1 cellular context compared by ENCODE assay signal in genomic region chr12:117098361-117099217, GRCh38.
A peak's percentile ranks its signal among the peaks of the same experiment; 100 is the strongest.
TF ChIP-seq lines count a peak whose summit lies in the region.

No MANE protein-coding gene starts in this region.

TF ChIP-seq in K562, 482 proteins besides CTCF, POLR2A, EP300 and RAD21 (continued from another document and continues in another):
- TF ChIP-seq HBP1 (CRISPR knock-in tag; IDR thresholded peaks at IDR 0.05) (no peak), RERE (CRISPR knock-in tag; IDR thresholded peaks at IDR 0.05; ENCODE audit: borderline replicate concordance) (no peak), ZNF121 (CRISPR knock-in tag; conservative IDR thresholded peaks at IDR 0.05) (peak; percentile 18; the same call in 1 of the 2 replicates), TFAP4 (CRISPR knock-in tag; IDR thresholded peaks at IDR 0.05; ENCODE audit: borderline replicate concordance) (peak; percentile 54; the same call in 1 of the 2 replicates), NR4A1 (CRISPR knock-in tag; IDR thresholded peaks at IDR 0.05) (no peak), NR4A1 (tag; IDR thresholded peaks at IDR 0.05) (no peak), ZNF232 (CRISPR knock-in tag; IDR thresholded peaks at IDR 0.05) (peak; percentile 67; the same call in 1 of the 2 replicates), RCOR1 (IDR thresholded peaks at IDR 0.05; ENCODE audit: borderline replicate concordance in 1 of 2, low read depth in 2 of 2, low read length in 2 of 2) (peak in 1 of 2 experiments; percentile 37; a peak in 2 of 4 replicates), PHF8 (IDR thresholded peaks at IDR 0.05; ENCODE audit: borderline replicate concordance, low read length) (0 out of 2 replicates have a peak, but pooled peaks have one; percentile 16), KAT8 (IDR thresholded peaks at IDR 0.05; ENCODE audit: low read depth) (no peak), BCOR (IDR thresholded peaks at IDR 0.05) (peak; percentile 84), FIP1L1 (IDR thresholded peaks at IDR 0.05; ENCODE audit: low read depth, low read length, poor library complexity, severe bottlenecking) (peak; percentile 78), KDM1A (IDR thresholded peaks at IDR 0.05) (peak; percentile 36 to 62; a peak in 3 of 4 replicates), RBM14 (IDR thresholded peaks at IDR 0.05; ENCODE audit: borderline replicate concordance, insufficient read depth, low read depth, low read length) (no peak), PCBP2 (IDR thresholded peaks at IDR 0.05; ENCODE audit: low read depth, low read length, poor library complexity, severe bottlenecking) (no peak), HNRNPL (IDR thresholded peaks at IDR 0.05; ENCODE audit: low read depth, low read length) (peak; percentile 2; the same call in 1 of the 2 replicates), FOSL1 (tag; conservative IDR thresholded peaks at IDR 0.05) (0 out of 2 replicates have a peak, but pooled peaks have one; percentile 25), TRIM28 (IDR thresholded peaks at IDR 0.05) (no peak), CBX1 (IDR thresholded peaks at IDR 0.05; ENCODE audit: low read depth) (0 out of 2 replicates have a peak, but pooled peaks have one; percentile 80), TEAD1 (CRISPR knock-in tag; IDR thresholded peaks at IDR 0.05) (peak in 1 of 2 experiments; percentile 58; a peak in 1 of 4 replicates), HSF4 (CRISPR knock-in tag; IDR thresholded peaks at IDR 0.05; ENCODE audit: borderline replicate concordance) (no peak), RBM25 (IDR thresholded peaks at IDR 0.05; ENCODE audit: low read depth, low read length, severe bottlenecking) (peak; percentile 100), POLR2AphosphoS5 (IDR thresholded peaks at IDR 0.05; ENCODE audit: control insufficient read depth, insufficient read depth, low read depth, low read length) (no peak), ELK1 (CRISPR knock-in tag; IDR thresholded peaks at IDR 0.05) (no peak), ZFP36 (IDR thresholded peaks at IDR 0.05; ENCODE audit: low read depth, low read length, partially characterized antibody) (peak; percentile 51), ZNF239 (CRISPR knock-in tag; IDR thresholded peaks at IDR 0.05) (no peak), ZNF830 (CRISPR knock-in tag; IDR thresholded peaks at IDR 0.05) (peak; percentile 66; the same call in 1 of the 2 replicates), ESRRA (IDR thresholded peaks at IDR 0.05; ENCODE audit: borderline replicate concordance, low read depth) (peak; percentile 71), CREB1 (IDR thresholded peaks at IDR 0.05) (no peak), CREB1 (CRISPR knock-in tag; IDR thresholded peaks at IDR 0.05) (no peak), ZNF740 (CRISPR knock-in tag; IDR thresholded peaks at IDR 0.05) (no peak), ZNF740 (tag; IDR thresholded peaks at IDR 0.05) (no peak), CCNT2 (IDR thresholded peaks at IDR 0.05; ENCODE audit: borderline replicate concordance, extremely low read depth, insufficient read length, low read depth, low read length) (peak; percentile 3), ZBTB5 (IDR thresholded peaks at IDR 0.05) (peak; percentile 97), ZNF263 (CRISPR knock-in tag; IDR thresholded peaks at IDR 0.05; ENCODE audit: borderline replicate concordance) (no peak), RBFOX2 (IDR thresholded peaks at IDR 0.05; ENCODE audit: low read depth, low read length) (peak; percentile 68), FOXP1 (CRISPR knock-in tag; IDR thresholded peaks at IDR 0.05) (peak; percentile 61; the same call in 1 of the 2 replicates), RBBP5 (IDR thresholded peaks at IDR 0.05; ENCODE audit: borderline replicate concordance, insufficient read depth, low read length, poor library complexity, severe bottlenecking) (peak; percentile 57), CBX3 (IDR thresholded peaks at IDR 0.05; ENCODE audit: borderline replicate concordance in 1 of 2, low read length in 2 of 2) (peak in 1 of 2 experiments; percentile 11; a peak in 1 of 3 replicates), ZFX (CRISPR knock-in tag; IDR thresholded peaks at IDR 0.05) (peak; percentile 47; the same call in 1 of the 2 replicates), STAG1 (CRISPR knock-in tag; IDR thresholded peaks at IDR 0.05; ENCODE audit: borderline replicate concordance) (peak; percentile 34; the same call in 1 of the 2 replicates), ZNF589 (CRISPR knock-in tag; IDR thresholded peaks at IDR 0.05; ENCODE audit: low read depth) (no peak)
- TF ChIP-seq, protein P1, sequence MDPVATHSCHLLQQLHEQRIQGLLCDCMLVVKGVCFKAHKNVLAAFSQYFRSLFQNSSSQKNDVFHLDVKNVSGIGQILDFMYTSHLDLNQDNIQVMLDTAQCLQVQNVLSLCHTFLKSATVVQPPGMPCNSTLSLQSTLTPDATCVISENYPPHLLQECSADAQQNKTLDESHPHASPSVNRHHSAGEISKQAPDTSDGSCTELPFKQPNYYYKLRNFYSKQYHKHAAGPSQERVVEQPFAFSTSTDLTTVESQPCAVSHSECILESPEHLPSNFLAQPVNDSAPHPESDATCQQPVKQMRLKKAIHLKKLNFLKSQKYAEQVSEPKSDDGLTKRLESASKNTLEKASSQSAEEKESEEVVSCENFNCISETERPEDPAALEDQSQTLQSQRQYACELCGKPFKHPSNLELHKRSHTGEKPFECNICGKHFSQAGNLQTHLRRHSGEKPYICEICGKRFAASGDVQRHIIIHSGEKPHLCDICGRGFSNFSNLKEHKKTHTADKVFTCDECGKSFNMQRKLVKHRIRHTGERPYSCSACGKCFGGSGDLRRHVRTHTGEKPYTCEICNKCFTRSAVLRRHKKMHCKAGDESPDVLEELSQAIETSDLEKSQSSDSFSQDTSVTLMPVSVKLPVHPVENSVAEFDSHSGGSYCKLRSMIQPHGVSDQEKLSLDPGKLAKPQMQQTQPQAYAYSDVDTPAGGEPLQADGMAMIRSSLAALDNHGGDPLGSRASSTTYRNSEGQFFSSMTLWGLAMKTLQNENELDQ (CRISPR knock-in tag; IDR thresholded peaks at IDR 0.05; ENCODE audit: borderline replicate concordance) = 0 out of 2 replicates have a peak, but pooled peaks have one; percentile 65
- TF ChIP-seq, protein P2, sequence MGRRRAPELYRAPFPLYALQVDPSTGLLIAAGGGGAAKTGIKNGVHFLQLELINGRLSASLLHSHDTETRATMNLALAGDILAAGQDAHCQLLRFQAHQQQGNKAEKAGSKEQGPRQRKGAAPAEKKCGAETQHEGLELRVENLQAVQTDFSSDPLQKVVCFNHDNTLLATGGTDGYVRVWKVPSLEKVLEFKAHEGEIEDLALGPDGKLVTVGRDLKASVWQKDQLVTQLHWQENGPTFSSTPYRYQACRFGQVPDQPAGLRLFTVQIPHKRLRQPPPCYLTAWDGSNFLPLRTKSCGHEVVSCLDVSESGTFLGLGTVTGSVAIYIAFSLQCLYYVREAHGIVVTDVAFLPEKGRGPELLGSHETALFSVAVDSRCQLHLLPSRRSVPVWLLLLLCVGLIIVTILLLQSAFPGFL (CRISPR knock-in tag; IDR thresholded peaks at IDR 0.05) = no peak
- TF ChIP-seq, protein P3, sequence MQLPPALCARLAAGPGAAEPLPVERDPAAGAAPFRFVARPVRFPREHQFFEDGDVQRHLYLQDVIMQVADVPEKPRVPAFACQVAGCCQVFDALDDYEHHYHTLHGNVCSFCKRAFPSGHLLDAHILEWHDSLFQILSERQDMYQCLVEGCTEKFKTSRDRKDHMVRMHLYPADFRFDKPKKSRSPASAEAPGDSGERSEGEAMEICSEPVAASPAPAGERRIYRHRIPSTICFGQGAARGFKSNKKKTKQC (CRISPR knock-in tag; IDR thresholded peaks at IDR 0.05) = peak; percentile 75
- TF ChIP-seq, protein P4, sequence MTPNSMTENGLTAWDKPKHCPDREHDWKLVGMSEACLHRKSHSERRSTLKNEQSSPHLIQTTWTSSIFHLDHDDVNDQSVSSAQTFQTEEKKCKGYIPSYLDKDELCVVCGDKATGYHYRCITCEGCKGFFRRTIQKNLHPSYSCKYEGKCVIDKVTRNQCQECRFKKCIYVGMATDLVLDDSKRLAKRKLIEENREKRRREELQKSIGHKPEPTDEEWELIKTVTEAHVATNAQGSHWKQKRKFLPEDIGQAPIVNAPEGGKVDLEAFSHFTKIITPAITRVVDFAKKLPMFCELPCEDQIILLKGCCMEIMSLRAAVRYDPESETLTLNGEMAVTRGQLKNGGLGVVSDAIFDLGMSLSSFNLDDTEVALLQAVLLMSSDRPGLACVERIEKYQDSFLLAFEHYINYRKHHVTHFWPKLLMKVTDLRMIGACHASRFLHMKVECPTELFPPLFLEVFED (CRISPR knock-in tag; conservative IDR thresholded peaks at IDR 0.05) = no peak
